In genomic region chr14:94173471-94173884, GRCh38 we compare ENCODE assay signal across 8 cellular contexts. TPM values are rescaled to one million over a fixed set of nuclear protein-coding genes. Genes with fewer than 3 reads are reported as not detected.
A peak's percentile ranks its signal among the peaks of the same experiment; 100 is the strongest.
DNase-seq lines count a peak whose midpoint lies in the region; ATAC-seq and TF ChIP-seq lines count a peak whose summit lies in the region.

No MANE protein-coding gene starts in this region.

- H3K4me3 ChIP-seq in GM12864 (ENCODE audit: low read depth, low read length) (peak overlapping the region; percentile 45), MG63 (peak overlapping the region; percentile 63), muscle layer of duodenum (ENCODE audit: low read depth in 1 of 2, low read length in 2 of 2) (peak overlapping the region; percentile 43 to 61)

- no peak for DNase-seq in GM12864 (ENCODE audit: low read depth)
- peak; percentile 8 for DNase-seq in MG63
- no peak for DNase-seq in chondrocyte (ENCODE audit: low spot score)

- ATAC-seq in GM21360 (IDR thresholded peaks at IDR 0.05; ENCODE audit: unreplicated experiment) = no peak
- ATAC-seq in HG03460 (IDR thresholded peaks at IDR 0.05; ENCODE audit: unreplicated experiment) = no peak
- no peak for ATAC-seq in HG02870 (IDR thresholded peaks at IDR 0.05; ENCODE audit: unreplicated experiment)
- ATAC-seq in GM18909 (IDR thresholded peaks at IDR 0.05; ENCODE audit: poor library complexity, unreplicated experiment) = no peak

- peak overlapping the region; percentile 65 for H3K4me3 Mint-ChIP-seq in chondrocyte (ENCODE audit: unreplicated experiment)

- H3K27me3 ChIP-seq in MG63 = no peaks in the 10 kb centered on the region
- peaks cover 14% of the 10 kb centered on the region for H3K27me3 ChIP-seq in muscle layer of duodenum (ENCODE audit: low read depth, low read length)

- peaks cover 2% of the 10 kb centered on the region for H3K36me3 Mint-ChIP-seq in chondrocyte (ENCODE audit: low read depth)

- H3K9me3 ChIP-seq in MG63 (no peaks in the 10 kb centered on the region), muscle layer of duodenum (ENCODE audit: control insufficient read depth in 1 of 2, low read length in 2 of 2) (no peaks in the 10 kb centered on the region)

- no peak overlapping the region for H3K27ac ChIP-seq in muscle layer of duodenum (ENCODE audit: low read length)

- H3K36me3 ChIP-seq in MG63 = no peaks in the 10 kb centered on the region
- H3K36me3 ChIP-seq in muscle layer of duodenum (ENCODE audit: control insufficient read depth in 1 of 2, insufficient read depth in 2 of 2, low read length in 2 of 2) = no peaks in the 10 kb centered on the region

- H3K4me1 ChIP-seq in muscle layer of duodenum (ENCODE audit: control insufficient read depth in 1 of 2, insufficient read depth in 2 of 2, low read length in 2 of 2) = peaks cover 0 to 19% of the 10 kb centered on the region in 2 donors

- H3K27me3 Mint-ChIP-seq in chondrocyte (ENCODE audit: low read depth) = peaks cover 38% of the 10 kb centered on the region

- H3K9me3 Mint-ChIP-seq in chondrocyte (ENCODE audit: low read depth) = peaks cover 5% of the 10 kb centered on the region

- peak overlapping the region; percentile 9 for H3K27ac Mint-ChIP-seq in chondrocyte (ENCODE audit: unreplicated experiment)

- peaks cover 17% of the 10 kb centered on the region for H3K4me1 Mint-ChIP-seq in chondrocyte (ENCODE audit: low read depth)

- TF ChIP-seq CTCF in GM12864 (IDR thresholded peaks at IDR 0.05; ENCODE audit: low read depth, low read length, missing control alignments) (no peak), chondrocyte (IDR thresholded peaks at IDR 0.05) (no peak)

RNA-seq across cellular contexts. Expression of gene PPP4R4, which starts 0.6 kb away (rescaled TPM):
- 0.23 TPM in 1 of 2 replicates, not detected in the other for total RNA-seq in MG63 (2014; rRNA removed; shearing (Covaris generic); ENCODE audit: low replicate concordance)
- 0.22 TPM in 1 of 3 replicates, not detected in the others for total RNA-seq in chondrocyte

RNA-seq across cellular contexts. Expression of gene IFI27L2, which starts 44.1 kb away (rescaled TPM):
- 21.0 and 62.6 TPM in 2 replicates for total RNA-seq in MG63 (2014; rRNA removed; shearing (Covaris generic); ENCODE audit: low replicate concordance)
- 36.0 to 71.8 TPM (median 66.8 TPM) in 3 replicates for total RNA-seq in chondrocyte
